10 cellular contexts compared by ENCODE assay signal in genomic region chr3:187799942-187800637, GRCh38. TPM values are rescaled to one million over a fixed set of nuclear protein-coding genes. Genes with fewer than 3 reads are reported as not detected.
DNase-seq lines count a peak whose midpoint lies in the region; ATAC-seq and TF ChIP-seq lines count a peak whose summit lies in the region.
"Had no signal": no experiment of that assay in that cellular context is flagged by ENCODE, and none has a peak within 500 bp of the region (broad histone marks: within the 10 kb centered on the region; RNA-seq: fewer than 3 reads in every experiment).

No MANE protein-coding gene starts in this region.

- no peaks in the 10 kb centered on the region for H3K36me3 ChIP-seq in WERI-Rb-1

- no peak overlapping the region for H3K4me3 ChIP-seq in WERI-Rb-1 (ENCODE audit: low read depth, low read length)

- no peak for TF ChIP-seq CTCF in WERI-Rb-1 (IDR thresholded peaks at IDR 0.05; ENCODE audit: low read depth, low read length)

- no peak overlapping the region for H3K27ac ChIP-seq in WERI-Rb-1

- no peaks in the 10 kb centered on the region for H3K27me3 Mint-ChIP-seq in activated T-cell treated with anti-CD3 and anti-CD28 coated beads, Interleukin-2, amount 50 U/mL, for 24 hours
- H3K27me3 Mint-ChIP-seq in activated CD4-positive, alpha-beta memory T cell treated with anti-CD3 and anti-CD28 coated beads for 36 hours = no peaks in the 10 kb centered on the region
- H3K27me3 Mint-ChIP-seq in stimulated activated naive CD8-positive, alpha-beta T cell treated with anti-CD3 and anti-CD28 coated beads, Interleukin-15, amount 100 ng/mL, for 72 hours = no peaks in the 10 kb centered on the region

- H3K27me3 ChIP-seq in WERI-Rb-1 (ENCODE audit: insufficient read depth, low read depth, severe bottlenecking) = no peaks in the 10 kb centered on the region

- POLR2A ChIA-PET in activated CD4-positive, alpha-beta memory T cell treated with anti-CD3 and anti-CD28 coated beads for 36 hours (lab: Charles Lee) = interaction anchor here (0.6 to 6.5 kb wide), 12 partner anchors 11 to 484 kb away, joined by 3 to 102 read pairs (median 4); partner anchors contain the start of gene BCL6

- peaks cover 13% of the 10 kb centered on the region for H3K36me3 Mint-ChIP-seq in activated T-cell treated with anti-CD3 and anti-CD28 coated beads, Interleukin-2, amount 50 U/mL, for 24 hours (ENCODE audit: low read depth)
- H3K36me3 Mint-ChIP-seq in activated CD4-positive, alpha-beta memory T cell treated with anti-CD3 and anti-CD28 coated beads for 36 hours = peaks cover 9% of the 10 kb centered on the region

- peak overlapping the region; percentile 99 for H3K27ac Mint-ChIP-seq in activated T-cell treated with anti-CD3 and anti-CD28 coated beads, Interleukin-2, amount 50 U/mL, for 24 hours
- peak overlapping the region; percentile 95 for H3K27ac Mint-ChIP-seq in activated CD4-positive, alpha-beta memory T cell treated with anti-CD3 and anti-CD28 coated beads for 36 hours
- H3K27ac Mint-ChIP-seq in stimulated activated naive CD8-positive, alpha-beta T cell treated with anti-CD3 and anti-CD28 coated beads, Interleukin-15, amount 100 ng/mL, for 72 hours = peak overlapping the region; percentile 86 to 95

- H3K4me3 Mint-ChIP-seq in activated T-cell treated with anti-CD3 and anti-CD28 coated beads, Interleukin-2, amount 50 U/mL, for 24 hours = peak overlapping the region; percentile 58
- peak overlapping the region; percentile 42 for H3K4me3 Mint-ChIP-seq in activated CD4-positive, alpha-beta memory T cell treated with anti-CD3 and anti-CD28 coated beads for 36 hours
- peak overlapping the region; percentile 28 to 84 for H3K4me3 Mint-ChIP-seq in stimulated activated naive CD8-positive, alpha-beta T cell treated with anti-CD3 and anti-CD28 coated beads, Interleukin-15, amount 100 ng/mL, for 72 hours

- peaks cover 74% of the 10 kb centered on the region for H3K4me1 Mint-ChIP-seq in activated T-cell treated with anti-CD3 and anti-CD28 coated beads, Interleukin-2, amount 50 U/mL, for 24 hours (ENCODE audit: low read depth)
- peaks cover 69% of the 10 kb centered on the region for H3K4me1 Mint-ChIP-seq in activated CD4-positive, alpha-beta memory T cell treated with anti-CD3 and anti-CD28 coated beads for 36 hours (ENCODE audit: low read depth)
- peaks cover 78% of the 10 kb centered on the region for H3K4me1 Mint-ChIP-seq in stimulated activated naive CD8-positive, alpha-beta T cell treated with anti-CD3 and anti-CD28 coated beads, Interleukin-15, amount 100 ng/mL, for 72 hours

- intact Hi-C loops in activated CD4-positive, alpha-beta memory T cell treated with anti-CD3 and anti-CD28 coated beads for 36 hours (cut with micrococcal nuclease) = loop anchor here (1.0 to 10.0 kb wide), 13 partner anchors 11 to 1245 kb away; partner anchors contain the start of genes BCL6 and LPP

- DNase-seq in activated T-cell treated with anti-CD3 and anti-CD28 coated beads, Interleukin-2, amount 50 U/mL, for 24 hours = peak; percentile 56
- DNase-seq in activated T-cell treated with anti-CD3 and anti-CD28 coated beads for 4 hours (no peak), NCI-H1930 (lab: John Stamatoyannopoulos, UW) (no peak), WERI-Rb-1 (no peak), globus pallidus (ENCODE audit: low spot score) (no peak)
- DNase-seq in activated CD4-positive, alpha-beta memory T cell treated with anti-CD3 and anti-CD28 coated beads for 36 hours = peak; percentile 55
- DNase-seq in stimulated activated naive CD8-positive, alpha-beta T cell treated with anti-CD3 and anti-CD28 coated beads, Interleukin-15, amount 100 ng/mL, for 72 hours = peak; percentile 54 to 68
- DNase-seq: dermis blood vessel endothelial cell, KG1 had no signal

- ATAC-seq in HG03097 (IDR thresholded peaks at IDR 0.05; ENCODE audit: low FRiP score, unreplicated experiment) = peak; percentile 49
- ATAC-seq in stimulated activated naive CD8-positive, alpha-beta T cell treated with anti-CD3 and anti-CD28 coated beads, Interleukin-15, amount 100 ng/mL, for 72 hours = peak; percentile 62

- CTCF ChIA-PET in activated CD4-positive, alpha-beta memory T cell treated with anti-CD3 and anti-CD28 coated beads for 36 hours (lab: Charles Lee) = interaction anchor here (0.7 to 5.8 kb wide), 9 partner anchors 17 to 484 kb away, joined by 3 to 44 read pairs (median 5); no protein-coding TSS in a partner anchor

- no peaks in the 10 kb centered on the region for H3K9me3 ChIP-seq in WERI-Rb-1 (ENCODE audit: severe bottlenecking)

- peaks cover 16% of the 10 kb centered on the region for H3K9me3 Mint-ChIP-seq in activated T-cell treated with anti-CD3 and anti-CD28 coated beads, Interleukin-2, amount 50 U/mL, for 24 hours
- H3K9me3 Mint-ChIP-seq in activated CD4-positive, alpha-beta memory T cell treated with anti-CD3 and anti-CD28 coated beads for 36 hours = no peaks in the 10 kb centered on the region
- H3K9me3 Mint-ChIP-seq in stimulated activated naive CD8-positive, alpha-beta T cell treated with anti-CD3 and anti-CD28 coated beads, Interleukin-15, amount 100 ng/mL, for 72 hours = peaks cover 5 to 18% of the 10 kb centered on the region in 2 donors

RNA-seq across cellular contexts. Expression of gene BCL6, which starts 54.8 kb away (rescaled TPM):
- total RNA-seq in activated CD4-positive, alpha-beta memory T cell treated with anti-CD3 and anti-CD28 coated beads for 36 hours = 10 to 100 TPM; 41.4 to 51.3 TPM

Comparison
In these comparisons a context has a peak if more than half of its experiments do, and no peak if none do; other contexts are left out.
1. DNase-seq: peak in activated T-cell treated with anti-CD3 and anti-CD28 coated beads, Interleukin-2, amount 50 U/mL, for 24 hours (single experiment), activated CD4-positive, alpha-beta memory T cell treated with anti-CD3 and anti-CD28 coated beads for 36 hours (single experiment) and stimulated activated naive CD8-positive, alpha-beta T cell treated with anti-CD3 and anti-CD28 coated beads, Interleukin-15, amount 100 ng/mL, for 72 hours (2 of 2); none in activated T-cell treated with anti-CD3 and anti-CD28 coated beads for 4 hours (single experiment), NCI-H1930 (0 of 2), WERI-Rb-1 (single experiment) and globus pallidus (single experiment).
2. Peak in every context shown above with its lines, with median percentiles within 50 percentile points of each other: H3K27ac Mint-ChIP-seq and H3K4me3 Mint-ChIP-seq.